ENCODE assay signal across 22 cellular contexts in the genomic region with DNA sequence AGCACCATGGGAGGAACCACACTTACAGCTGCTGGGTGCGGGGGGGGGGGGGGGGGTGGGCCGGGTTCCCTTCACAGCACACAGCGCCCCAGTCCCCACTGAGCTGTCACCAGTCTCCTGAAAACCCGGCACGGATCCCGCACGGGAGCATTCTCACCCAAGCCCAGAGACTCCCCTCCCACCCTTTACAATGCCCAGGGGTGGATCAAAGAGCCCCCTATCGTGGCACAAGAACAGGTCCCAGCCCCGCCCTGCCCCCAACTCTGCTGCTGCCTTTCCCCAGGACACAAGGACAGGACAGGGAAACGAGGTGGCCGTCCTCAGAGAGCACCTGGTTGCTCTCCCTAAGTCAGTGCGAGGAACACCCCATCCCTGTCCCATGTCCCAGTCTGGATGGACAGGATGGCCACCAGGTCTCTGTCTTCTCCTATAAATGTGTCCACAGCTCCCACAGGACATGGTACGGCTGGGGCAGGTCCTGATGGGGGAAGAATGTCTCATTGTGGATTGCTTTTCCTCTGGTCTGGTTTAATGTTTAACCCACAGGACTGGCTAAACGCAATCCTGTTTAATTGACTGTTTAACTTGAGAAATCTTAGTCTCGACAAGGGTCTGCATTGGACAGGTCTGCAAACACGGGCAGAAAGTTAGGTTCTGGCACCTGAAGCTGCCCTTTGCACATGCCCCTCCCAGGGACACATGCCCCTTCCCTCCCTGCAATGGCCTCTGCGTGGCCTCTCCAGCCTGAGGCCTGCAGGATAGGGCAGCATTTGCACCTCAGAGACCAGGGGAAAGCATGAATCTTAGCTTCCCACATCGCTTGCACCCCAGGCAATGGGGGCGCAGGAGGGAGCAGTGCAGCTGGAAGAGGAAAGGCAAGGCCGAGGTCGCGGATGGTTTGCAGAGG. TPM values are rescaled to one million over a fixed set of nuclear protein-coding genes. Genes with fewer than 3 reads are reported as not detected.
DNase-seq lines count a peak whose midpoint lies in the region; ATAC-seq and TF ChIP-seq lines count a peak whose summit lies in the region.
"Had no signal": no experiment of that assay in that cellular context is flagged by ENCODE, and none has a peak within 500 bp of the region (broad histone marks: within the 10 kb centered on the region; RNA-seq: fewer than 3 reads in every experiment).

No MANE protein-coding gene starts in this region.

- no peaks in the 10 kb centered on the region for H3K9me3 Mint-ChIP-seq in nephron progenitor cell
- H3K9me3 Mint-ChIP-seq: central memory CD8-positive, alpha-beta T cell; effector memory CD8-positive, alpha-beta T cell had no signal

- H4K8ac ChIP-seq in neuronal stem cell (ENCODE audit: low read depth, low read length) = no peak overlapping the region

- H3K18ac ChIP-seq in neuronal stem cell (ENCODE audit: low read length) = peak overlapping the region; percentile 24

- H3K23ac ChIP-seq in neuronal stem cell (ENCODE audit: low read depth, low read length, poor library complexity) = no peak overlapping the region

- H2AK5ac ChIP-seq in neuronal stem cell (ENCODE audit: low read depth, low read length) = no peak overlapping the region

- no peaks in the 10 kb centered on the region; the same call in 1 of the 2 replicates for H3K27me3 ChIP-seq in BLaER1
- no peaks in the 10 kb centered on the region for H3K27me3 ChIP-seq in Peyer's patch
- peaks cover 0 to 2% (median 0%) of the 10 kb centered on the region in 3 experiments for H3K27me3 ChIP-seq in neuronal stem cell (ENCODE audit: control insufficient read depth in 3 of 3, insufficient read depth in 3 of 3, low read depth in 1 of 3, low read length in 3 of 3)

- H3K9me3 ChIP-seq in BLaER1 (no peaks in the 10 kb centered on the region), Peyer's patch (no peaks in the 10 kb centered on the region), neuronal stem cell (replicated peaks in 1 of 2; ENCODE audit: control insufficient read depth in 2 of 2, insufficient read depth in 1 of 2, low read depth in 1 of 2, low read length in 2 of 2) (no peaks in the 10 kb centered on the region)
- H3K9me3 ChIP-seq: psoas muscle, tibial nerve had no signal

- no peak for ATAC-seq in GM21737 (IDR thresholded peaks at IDR 0.05; ENCODE audit: unreplicated experiment)
- ATAC-seq in GM21381 (IDR thresholded peaks at IDR 0.05; ENCODE audit: unreplicated experiment) = no peak
- ATAC-seq: effector memory CD8-positive, alpha-beta T cell; naive thymus-derived CD8-positive, alpha-beta T cell; psoas muscle; stimulated activated naive B cell treated with anti-CD40 and anti-IgM and Interleukin-4, amounts not matched to agents 10 μg/mL and 1 μg/mL and 100 μg/mL, for 72 hours had no signal

- H3K79me1 ChIP-seq in neuronal stem cell (ENCODE audit: low read depth, low read length) = no peaks in the 10 kb centered on the region

- H3K4me1 ChIP-seq in BLaER1 = peaks cover 80% of the 10 kb centered on the region
- peaks cover 0 to 13% (median 0%) of the 10 kb centered on the region in 4 donors for H3K4me1 ChIP-seq in Peyer's patch
- H3K4me1 ChIP-seq in neuronal stem cell (ENCODE audit: control insufficient read depth in 2 of 2, insufficient read depth in 1 of 2, low read depth in 1 of 2, low read length in 2 of 2) = peaks cover 13 to 14% of the 10 kb centered on the region in 2 donors
- H3K4me1 ChIP-seq: psoas muscle, tibial nerve had no signal

- TF ChIP-seq CTCF in Peyer's patch (IDR thresholded peaks at IDR 0.05) (no peak), nephron progenitor cell (IDR thresholded peaks at IDR 0.05) (no peak)

- peak overlapping the region; percentile 49 for H2BK5ac ChIP-seq in neuronal stem cell (ENCODE audit: low read length)

- H3K9ac ChIP-seq in BLaER1 (no peak overlapping the region), neuronal stem cell (ENCODE audit: low read depth, low read length, poor library complexity) (no peak overlapping the region)

- no peak overlapping the region for H3K4ac ChIP-seq in neuronal stem cell (ENCODE audit: low read length)

- peaks cover 72% of the 10 kb centered on the region for H3K4me1 Mint-ChIP-seq in nephron progenitor cell
- H3K4me1 Mint-ChIP-seq: central memory CD8-positive, alpha-beta T cell; stimulated activated naive B cell treated with anti-CD40 and anti-IgM and Interleukin-4, amounts not matched to agents 10 μg/mL and 1 μg/mL and 100 μg/mL, for 72 hours had no signal

- H3K4me3 Mint-ChIP-seq in nephron progenitor cell = no peak overlapping the region
- H3K4me3 Mint-ChIP-seq: central memory CD8-positive, alpha-beta T cell; effector memory CD8-positive, alpha-beta T cell; naive thymus-derived CD8-positive, alpha-beta T cell; stimulated activated naive B cell treated with anti-CD40 and anti-IgM and Interleukin-4, amounts not matched to agents 10 μg/mL and 1 μg/mL and 100 μg/mL, for 72 hours had no signal

- H3K36me3 ChIP-seq in BLaER1 (no peaks in the 10 kb centered on the region), Peyer's patch (no peaks in the 10 kb centered on the region), neuronal stem cell (replicated peaks in 1 of 2; ENCODE audit: control insufficient read depth in 2 of 2, insufficient read depth in 2 of 2, low read length in 2 of 2) (no peaks in the 10 kb centered on the region)
- H3K36me3 ChIP-seq: tibial nerve had no signal

- H3K14ac ChIP-seq in neuronal stem cell (ENCODE audit: low read length) = no peak overlapping the region

- peak overlapping the region; percentile 64 for H2BK12ac ChIP-seq in neuronal stem cell (ENCODE audit: low read length)

- H3K27ac Mint-ChIP-seq in nephron progenitor cell = no peak overlapping the region
- H3K27ac Mint-ChIP-seq: effector memory CD8-positive, alpha-beta T cell; naive thymus-derived CD8-positive, alpha-beta T cell; stimulated activated naive B cell treated with anti-CD40 and anti-IgM and Interleukin-4, amounts not matched to agents 10 μg/mL and 1 μg/mL and 100 μg/mL, for 72 hours had no signal

- peak in 2 of 3 donors; percentile 66 to 74 for DNase-seq in Peyer's patch
- peak; percentile 59 for DNase-seq in kidney glomerular epithelial cell (lab: John Stamatoyannopoulos, UW)
- no peak for DNase-seq in neuronal stem cell (ENCODE audit: low spot score)
- no peak for DNase-seq in nephron progenitor cell
- DNase-seq in OCI-M2 (lab: John Stamatoyannopoulos, UW; ENCODE audit: unreplicated experiment) = no peak
- DNase-seq: activated CD4-positive, alpha-beta T cell treated with anti-CD3 and anti-CD28 coated beads for 4 hours; activated CD8-positive, alpha-beta memory T cell treated with anti-CD3 and anti-CD28 coated beads, Interleukin-2, amount 50 U/mL, for 48 hours; activated gamma-delta T cell treated with Interleukin-2 at 50 U/mL for 16 hours; effector memory CD8-positive, alpha-beta T cell; naive thymus-derived CD8-positive, alpha-beta T cell; NCI-H1092 treated with DMSO at 0.1 percent for 48 hours; NCI-H748 treated with DMSO at 0.1 percent for 48 hours; PC-9; psoas muscle; stimulated activated naive B cell treated with anti-CD40 and anti-IgM and Interleukin-4, amounts not matched to agents 10 μg/mL and 1 μg/mL and 100 μg/mL, for 72 hours had no signal

- no peak overlapping the region for H2BK120ac ChIP-seq in neuronal stem cell (ENCODE audit: low read depth, low read length)

- H2BK15ac ChIP-seq in neuronal stem cell (ENCODE audit: low read length) = no peak overlapping the region

- H3K4me2 ChIP-seq in BLaER1 = peak overlapping the region; percentile 92
- no peak overlapping the region for H3K4me2 ChIP-seq in neuronal stem cell (ENCODE audit: insufficient read depth, low read length, poor library complexity, severe bottlenecking)
- H3K4me2 ChIP-seq: PC-9 had no signal

- no peaks in the 10 kb centered on the region for H3K36me3 Mint-ChIP-seq in nephron progenitor cell (ENCODE audit: low read depth)
- H3K36me3 Mint-ChIP-seq: naive thymus-derived CD8-positive, alpha-beta T cell; stimulated activated naive B cell treated with anti-CD40 and anti-IgM and Interleukin-4, amounts not matched to agents 10 μg/mL and 1 μg/mL and 100 μg/mL, for 72 hours had no signal

- no peaks in the 10 kb centered on the region for H4K20me1 ChIP-seq in BLaER1

- H3K27ac ChIP-seq in BLaER1 (no peak overlapping the region), Peyer's patch (peak overlapping the region in 3 of 4 donors; percentile 36 to 82 (median 63)), neuronal stem cell (replicated peaks; ENCODE audit: low read length) (no peak overlapping the region)
- H3K27ac ChIP-seq: PC-9, psoas muscle, SK-N-MC, tibial nerve had no signal

- no peak for TF ChIP-seq POLR2A in Peyer's patch (IDR thresholded peaks at IDR 0.05)

- no peak overlapping the region for H4K91ac ChIP-seq in neuronal stem cell (ENCODE audit: low read depth, low read length, poor library complexity)

- peaks cover 26% of the 10 kb centered on the region for H3K27me3 Mint-ChIP-seq in nephron progenitor cell (ENCODE audit: low read depth, poor library complexity)

- WGBS in neuronal stem cell (ENCODE audit: extremely low coverage in 2 of 2, insufficient read length in 2 of 2, insufficient replicate concordance in 1 of 2), 2 donors = no CpG with 5 or more reads among the region's 22 CpGs

- H2AFZ ChIP-seq in neuronal stem cell (ENCODE audit: low read length) = peak overlapping the region; percentile 7
- H2AFZ ChIP-seq: PC-9 had no signal

- H3K4me3 ChIP-seq in BLaER1 (no peak overlapping the region), Peyer's patch (peak overlapping the region in 2 of 4 donors; percentile 17 to 43), neuronal stem cell (ENCODE audit: low read length in 2 of 2) (no peak overlapping the region)
- H3K4me3 ChIP-seq: PC-9, psoas muscle, SK-N-MC, tibial nerve had no signal

RNA-seq across cellular contexts. Expression of a gene that starts 45.3 kb away (rescaled TPM):
- total RNA-seq in Peyer's patch = 1 to 10 TPM in 3 of 4 donors, under 1 TPM in 1; 0.35 to 2.7 (median 1.8) TPM
- polyA plus RNA-seq in neuronal stem cell (2013, experiment 1 of 2) = 0.46 TPM
- 0.51 TPM for polyA plus RNA-seq in neuronal stem cell (2013, experiment 2 of 2)
- total RNA-seq: G401; naive thymus-derived CD8-positive, alpha-beta T cell; PC-9 had no signal
- polyA plus RNA-seq: naive thymus-derived CD8-positive, alpha-beta T cell had no signal

Comparison
In these comparisons a context has a peak if more than half of its experiments do, and no peak if none do; other contexts are left out.
1. H3K27ac ChIP-seq: peak in Peyer's patch (3 of 4); none in BLaER1 (single experiment) and neuronal stem cell (single experiment).
2. DNase-seq: peak in Peyer's patch (2 of 3) and kidney glomerular epithelial cell (single experiment); none in neuronal stem cell (single experiment), nephron progenitor cell (single experiment) and OCI-M2 (single experiment).